23 cellular contexts compared by ENCODE assay signal in genomic region chr20:25643735-25644134, GRCh38.
"Had no signal": no experiment of that assay in that cellular context is flagged by ENCODE, and none has a peak within 500 bp of the region (broad histone marks: within the 10 kb centered on the region; RNA-seq: fewer than 3 reads in every experiment).

No MANE protein-coding gene starts in this region.

- H3K9me3 Mint-ChIP-seq: activated T-cell treated with anti-CD3 and anti-CD28 coated beads, Interleukin-2, amount 50 U/mL, for 24 hours; activated T-helper 17 cell treated with anti-CD3 and anti-CD28 coated beads, Interleukin-2, amount 50 U/mL, for 72 hours; immature natural killer cell had no signal

- H3K27ac ChIP-seq: body of pancreas, cardiac muscle cell, lower lobe of right lung, right lobe of liver, skin epidermis, tibial artery, VCaP had no signal

- H3K27ac Mint-ChIP-seq: activated CD4-positive, alpha-beta T cell treated with anti-CD3 and anti-CD28 coated beads, Interleukin-2, amount 10 ng/mL, durations not matched to agents 7 days and 5 days; activated T-cell treated with anti-CD3 and anti-CD28 coated beads, Interleukin-2, amount 50 U/mL, for 24 hours; activated T-helper 17 cell treated with anti-CD3 and anti-CD28 coated beads, Interleukin-2, amount 50 U/mL, for 72 hours; immature natural killer cell; naive B cell; T-helper 2 cell treated with Interferon-gamma antibody and Interleukin-4, amounts not matched to agents 5 μg/mL and 100 μg/mL, for 36 hours had no signal

- H3K27me3 Mint-ChIP-seq: activated CD4-positive, alpha-beta T cell treated with anti-CD3 and anti-CD28 coated beads, Interleukin-2, amount 10 ng/mL, durations not matched to agents 7 days and 5 days; activated T-cell treated with anti-CD3 and anti-CD28 coated beads, Interleukin-2, amount 50 U/mL, for 24 hours; activated T-helper 17 cell treated with anti-CD3 and anti-CD28 coated beads, Interleukin-2, amount 50 U/mL, for 72 hours; naive B cell had no signal

- H3K27me3 ChIP-seq: body of pancreas, cardiac muscle cell, right lobe of liver, tibial artery had no signal

- ATAC-seq: activated CD4-positive, CD25-positive, alpha-beta regulatory T cell treated with anti-CD3 and anti-CD28 coated beads, Interleukin-2, amount 50 U/mL, for 24 hours; activated T-helper 17 cell treated with anti-CD3 and anti-CD28 coated beads, Interleukin-2, amount 50 U/mL, for 72 hours; body of pancreas; left lobe of liver; lower lobe of right lung; right lobe of liver had no signal

- H3K9me3 ChIP-seq: body of pancreas, right lobe of liver, tibial artery had no signal

- DNase-seq: activated CD4-positive, alpha-beta T cell treated with anti-CD3 and anti-CD28 coated beads, Interleukin-2, amount 10 ng/mL, durations not matched to agents 7 days and 5 days; activated CD8-positive, alpha-beta memory T cell treated with anti-CD3 and anti-CD28 coated beads for 24 hours; activated CD8-positive, alpha-beta memory T cell treated with anti-CD3 and anti-CD28 coated beads, Interleukin-2, amount 50 U/mL, for 4 hours; activated T-cell treated with anti-CD3 and anti-CD28 coated beads, Interleukin-2, amount 50 U/mL, for 24 hours; anterior cingulate cortex; body of pancreas; foreskin melanocyte; immature natural killer cell; lower lobe of right lung; mesendoderm; naive B cell; nucleus accumbens; right lobe of liver; stimulated activated CD4-positive, alpha-beta T cell treated with anti-CD3 and anti-CD28 coated beads, Interleukin-2, amount 100 ng/mL, for 24 hours; stimulated activated naive CD4-positive, alpha-beta T cell; tibial artery had no signal

- H3K4me3 ChIP-seq: body of pancreas, cardiac muscle cell, lower lobe of right lung, right lobe of liver, skin epidermis, tibial artery had no signal

- H3K4me3 Mint-ChIP-seq: activated CD4-positive, alpha-beta T cell treated with anti-CD3 and anti-CD28 coated beads, Interleukin-2, amount 10 ng/mL, durations not matched to agents 7 days and 5 days; activated T-cell treated with anti-CD3 and anti-CD28 coated beads, Interleukin-2, amount 50 U/mL, for 24 hours; activated T-helper 17 cell treated with anti-CD3 and anti-CD28 coated beads, Interleukin-2, amount 50 U/mL, for 72 hours; immature natural killer cell; naive B cell; T-helper 2 cell treated with Interferon-gamma antibody and Interleukin-4, amounts not matched to agents 5 μg/mL and 100 μg/mL, for 36 hours had no signal

- H3K4me1 Mint-ChIP-seq: naive B cell had no signal

- H3K4me1 ChIP-seq: body of pancreas, lower lobe of right lung, right lobe of liver, tibial artery had no signal

- H3K36me3 ChIP-seq: cardiac muscle cell had no signal
